8 cellular contexts compared by ENCODE assay signal in genomic region chr12:119989619-119990381, GRCh38. TPM values are rescaled to one million over a fixed set of nuclear protein-coding genes. Genes with fewer than 3 reads are reported as not detected.
DNase-seq lines count a peak whose midpoint lies in the region; ATAC-seq, FAIRE-seq and TF ChIP-seq lines count a peak whose summit lies in the region.

No MANE protein-coding gene starts in this region.

- H3K27ac ChIP-seq in DND-41 (ENCODE audit: low read length) = no peak overlapping the region; the same call in 1 of the 2 replicates
- peak overlapping the region; percentile 95 for H3K27ac ChIP-seq in VCaP
- peak overlapping the region in 1 of 2 donors; percentile 93 for H3K27ac ChIP-seq in small intestine (ENCODE audit: low read depth in 1 of 2, low read length in 1 of 2)

- H4K20me1 ChIP-seq in DND-41 (ENCODE audit: insufficient read depth, low read length) = peaks cover 6% of the 10 kb centered on the region; the same call in 1 of the 2 replicates

- TF ChIP-seq CTCF in DND-41 (IDR thresholded peaks at IDR 0.05; ENCODE audit: borderline replicate concordance, extremely low read depth, low read length, poor library complexity, severe bottlenecking) (no peak), VCaP (conservative IDR thresholded peaks at IDR 0.05) (no peak), bronchial epithelial cell (IDR thresholded peaks at IDR 0.05; ENCODE audit: insufficient read depth, low read length, severe bottlenecking) (no peak)

- no peaks in the 10 kb centered on the region for H3K79me2 ChIP-seq in DND-41 (ENCODE audit: insufficient read depth, low read length)

- H3K4me3 ChIP-seq in DND-41 (ENCODE audit: low read depth in 1 of 2, low read length in 2 of 2) (peak overlapping the region; percentile 32 to 56; a peak in 3 of 4 replicates), bronchial epithelial cell (ENCODE audit: low read depth, low read length) (peak overlapping the region; percentile 58), small intestine (ENCODE audit: low read depth in 1 of 2, low read length in 2 of 2) (peak overlapping the region; percentile 59 to 92)
- peak overlapping the region; percentile 58 for H3K4me3 ChIP-seq in Jurkat, Clone E6-1 (ENCODE audit: low read length)

- ATAC-seq in DND-41 (ENCODE audit: insufficient read depth, low read depth) = peak; percentile 48
- peak; percentile 29 for ATAC-seq in GM21526 (IDR thresholded peaks at IDR 0.05; ENCODE audit: low FRiP score, unreplicated experiment)

- no peaks in the 10 kb centered on the region for H3K36me3 ChIP-seq in DND-41 (ENCODE audit: insufficient read depth, low read length)
- no peaks in the 10 kb centered on the region for H3K36me3 ChIP-seq in bronchial epithelial cell (ENCODE audit: control insufficient read depth, insufficient read depth, low read length)
- H3K36me3 ChIP-seq in small intestine (ENCODE audit: control insufficient read depth in 2 of 2, insufficient read depth in 2 of 2, low read length in 2 of 2) = no peaks in the 10 kb centered on the region

- H3K4me1 ChIP-seq in DND-41 (ENCODE audit: insufficient read depth, low read length) (peaks cover 18% of the 10 kb centered on the region), small intestine (ENCODE audit: control insufficient read depth in 2 of 2, insufficient read depth in 1 of 2, low read depth in 1 of 2, low read length in 1 of 2) (peaks cover 0 to 3% of the 10 kb centered on the region in 2 donors)

- H3K9me3 ChIP-seq in DND-41 (ENCODE audit: insufficient read depth, low read length, severe bottlenecking) (no peaks in the 10 kb centered on the region), small intestine (ENCODE audit: control insufficient read depth, low read depth) (no peaks in the 10 kb centered on the region)

- DNase-seq in DND-41 = peak; percentile 67
- DNase-seq in Jurkat, Clone E6-1 (ENCODE audit: low read depth, low spot score) = no peak
- peak; percentile 40 for DNase-seq in bronchial epithelial cell (ENCODE audit: low read depth)
- DNase-seq in iPS-NIHi11 (ENCODE audit: low spot score) = peak; percentile 92
- DNase-seq in small intestine = peak; percentile 68
- DNase-seq in NCI-H526 treated with DMSO at 0.1 percent for 48 hours (lab: John Stamatoyannopoulos, UW) = no peak

- peak overlapping the region; percentile 62 for H2AFZ ChIP-seq in DND-41 (ENCODE audit: low read depth, low read length)

- peak overlapping the region; percentile 82 for H3K4me2 ChIP-seq in DND-41 (ENCODE audit: insufficient read depth, low read length)

- H3K27me3 ChIP-seq in DND-41 (ENCODE audit: insufficient read depth, low read length, poor library complexity) = peaks cover 26% of the 10 kb centered on the region
- no peaks in the 10 kb centered on the region for H3K27me3 ChIP-seq in bronchial epithelial cell (ENCODE audit: control insufficient read depth, insufficient read depth, low read length)
- H3K27me3 ChIP-seq in small intestine (ENCODE audit: control insufficient read depth in 2 of 2, insufficient read depth in 2 of 2, low read length in 2 of 2) = no peaks in the 10 kb centered on the region

- FAIRE-seq in bronchial epithelial cell (lab: Jason Lieb, UNC) (no peak), small intestine (lab: Jason Lieb, UNC) (no peak)

- peak overlapping the region; percentile 60 for H3K9ac ChIP-seq in DND-41 (ENCODE audit: low read depth, low read length)

- 0 to 1% (median 1%) methylated on average over 51 to 98 of the region's 98 CpGs for WGBS in small intestine, 3 donors

RNA-seq across cellular contexts. Expression of gene BICDL1, which starts 0.8 kb away (rescaled TPM):
- polyA plus RNA-seq in Jurkat, Clone E6-1 (2012; ENCODE audit: insufficient read depth, insufficient read length) = 25.3 TPM
- total RNA-seq in bronchial epithelial cell = 10.8 and 30.7 TPM in 2 replicates
- polyA plus RNA-seq in small intestine = 1 to 10 TPM; 5.7 to 9.8 (median 6.3) TPM

Comparison
In these comparisons a context has a peak if more than half of its experiments do, and no peak if none do; other contexts are left out.
1. DNase-seq: peak in DND-41 (single experiment), bronchial epithelial cell (single experiment), iPS-NIHi11 (single experiment) and small intestine (single experiment); none in Jurkat, Clone E6-1 (single experiment) and NCI-H526 treated with DMSO at 0.1 percent for 48 hours (single experiment).
2. Peak in every context shown above with its lines, with median percentiles within 50 percentile points of each other: H3K4me3 ChIP-seq.